1 cellular context compared by ENCODE assay signal in the genomic region with DNA sequence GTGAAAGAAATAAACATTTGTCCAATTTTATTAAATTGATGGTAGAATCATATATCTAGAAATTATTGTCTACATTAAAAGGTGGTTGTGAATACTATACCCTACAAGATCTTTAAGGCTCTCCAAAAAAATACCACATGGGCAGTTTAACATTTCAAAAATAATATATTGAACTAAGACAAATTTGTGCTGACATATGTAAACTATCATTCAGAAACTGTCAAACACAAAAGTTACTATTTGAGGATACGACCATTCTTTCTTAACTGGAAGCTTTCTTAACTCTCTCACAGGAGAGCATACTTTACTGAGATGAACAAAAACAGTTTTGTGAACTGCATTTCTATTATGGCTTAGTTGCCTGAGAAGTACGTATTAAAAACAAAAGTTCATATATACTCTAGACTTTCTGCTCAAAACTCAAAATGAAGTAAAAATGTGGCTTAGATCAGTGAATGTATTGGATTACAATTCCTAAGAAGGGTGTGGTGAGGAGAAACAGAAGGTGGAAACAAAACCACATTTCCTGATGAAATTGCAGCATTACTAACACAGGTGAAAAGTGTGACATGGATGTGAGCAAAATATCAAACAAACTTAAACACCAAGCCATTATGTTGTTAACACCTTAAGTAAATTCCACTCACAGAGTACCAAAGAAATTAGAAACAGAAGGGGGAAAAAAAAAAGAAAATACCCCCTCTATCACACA.
TF ChIP-seq lines count a peak whose summit lies in the region.

No MANE protein-coding gene starts in this region.

TF ChIP-seq in GM23338, 12 proteins besides CTCF, POLR2A, EP300 and RAD21:
- TF ChIP-seq POLR2AphosphoS5 (IDR thresholded peaks at IDR 0.05; ENCODE audit: low read depth) (no peak), ZNF331 (CRISPR knock-in tag; IDR thresholded peaks at IDR 0.05; ENCODE audit: low read depth) (no peak), STAT1 (IDR thresholded peaks at IDR 0.05; ENCODE audit: unreplicated experiment) (no peak), EZH2phosphoT487 (IDR thresholded peaks at IDR 0.05; ENCODE audit: unreplicated experiment) (no peak), EZH2 (IDR thresholded peaks at IDR 0.05; ENCODE audit: low read depth, unreplicated experiment) (no peak)
- TF ChIP-seq, protein P1, sequence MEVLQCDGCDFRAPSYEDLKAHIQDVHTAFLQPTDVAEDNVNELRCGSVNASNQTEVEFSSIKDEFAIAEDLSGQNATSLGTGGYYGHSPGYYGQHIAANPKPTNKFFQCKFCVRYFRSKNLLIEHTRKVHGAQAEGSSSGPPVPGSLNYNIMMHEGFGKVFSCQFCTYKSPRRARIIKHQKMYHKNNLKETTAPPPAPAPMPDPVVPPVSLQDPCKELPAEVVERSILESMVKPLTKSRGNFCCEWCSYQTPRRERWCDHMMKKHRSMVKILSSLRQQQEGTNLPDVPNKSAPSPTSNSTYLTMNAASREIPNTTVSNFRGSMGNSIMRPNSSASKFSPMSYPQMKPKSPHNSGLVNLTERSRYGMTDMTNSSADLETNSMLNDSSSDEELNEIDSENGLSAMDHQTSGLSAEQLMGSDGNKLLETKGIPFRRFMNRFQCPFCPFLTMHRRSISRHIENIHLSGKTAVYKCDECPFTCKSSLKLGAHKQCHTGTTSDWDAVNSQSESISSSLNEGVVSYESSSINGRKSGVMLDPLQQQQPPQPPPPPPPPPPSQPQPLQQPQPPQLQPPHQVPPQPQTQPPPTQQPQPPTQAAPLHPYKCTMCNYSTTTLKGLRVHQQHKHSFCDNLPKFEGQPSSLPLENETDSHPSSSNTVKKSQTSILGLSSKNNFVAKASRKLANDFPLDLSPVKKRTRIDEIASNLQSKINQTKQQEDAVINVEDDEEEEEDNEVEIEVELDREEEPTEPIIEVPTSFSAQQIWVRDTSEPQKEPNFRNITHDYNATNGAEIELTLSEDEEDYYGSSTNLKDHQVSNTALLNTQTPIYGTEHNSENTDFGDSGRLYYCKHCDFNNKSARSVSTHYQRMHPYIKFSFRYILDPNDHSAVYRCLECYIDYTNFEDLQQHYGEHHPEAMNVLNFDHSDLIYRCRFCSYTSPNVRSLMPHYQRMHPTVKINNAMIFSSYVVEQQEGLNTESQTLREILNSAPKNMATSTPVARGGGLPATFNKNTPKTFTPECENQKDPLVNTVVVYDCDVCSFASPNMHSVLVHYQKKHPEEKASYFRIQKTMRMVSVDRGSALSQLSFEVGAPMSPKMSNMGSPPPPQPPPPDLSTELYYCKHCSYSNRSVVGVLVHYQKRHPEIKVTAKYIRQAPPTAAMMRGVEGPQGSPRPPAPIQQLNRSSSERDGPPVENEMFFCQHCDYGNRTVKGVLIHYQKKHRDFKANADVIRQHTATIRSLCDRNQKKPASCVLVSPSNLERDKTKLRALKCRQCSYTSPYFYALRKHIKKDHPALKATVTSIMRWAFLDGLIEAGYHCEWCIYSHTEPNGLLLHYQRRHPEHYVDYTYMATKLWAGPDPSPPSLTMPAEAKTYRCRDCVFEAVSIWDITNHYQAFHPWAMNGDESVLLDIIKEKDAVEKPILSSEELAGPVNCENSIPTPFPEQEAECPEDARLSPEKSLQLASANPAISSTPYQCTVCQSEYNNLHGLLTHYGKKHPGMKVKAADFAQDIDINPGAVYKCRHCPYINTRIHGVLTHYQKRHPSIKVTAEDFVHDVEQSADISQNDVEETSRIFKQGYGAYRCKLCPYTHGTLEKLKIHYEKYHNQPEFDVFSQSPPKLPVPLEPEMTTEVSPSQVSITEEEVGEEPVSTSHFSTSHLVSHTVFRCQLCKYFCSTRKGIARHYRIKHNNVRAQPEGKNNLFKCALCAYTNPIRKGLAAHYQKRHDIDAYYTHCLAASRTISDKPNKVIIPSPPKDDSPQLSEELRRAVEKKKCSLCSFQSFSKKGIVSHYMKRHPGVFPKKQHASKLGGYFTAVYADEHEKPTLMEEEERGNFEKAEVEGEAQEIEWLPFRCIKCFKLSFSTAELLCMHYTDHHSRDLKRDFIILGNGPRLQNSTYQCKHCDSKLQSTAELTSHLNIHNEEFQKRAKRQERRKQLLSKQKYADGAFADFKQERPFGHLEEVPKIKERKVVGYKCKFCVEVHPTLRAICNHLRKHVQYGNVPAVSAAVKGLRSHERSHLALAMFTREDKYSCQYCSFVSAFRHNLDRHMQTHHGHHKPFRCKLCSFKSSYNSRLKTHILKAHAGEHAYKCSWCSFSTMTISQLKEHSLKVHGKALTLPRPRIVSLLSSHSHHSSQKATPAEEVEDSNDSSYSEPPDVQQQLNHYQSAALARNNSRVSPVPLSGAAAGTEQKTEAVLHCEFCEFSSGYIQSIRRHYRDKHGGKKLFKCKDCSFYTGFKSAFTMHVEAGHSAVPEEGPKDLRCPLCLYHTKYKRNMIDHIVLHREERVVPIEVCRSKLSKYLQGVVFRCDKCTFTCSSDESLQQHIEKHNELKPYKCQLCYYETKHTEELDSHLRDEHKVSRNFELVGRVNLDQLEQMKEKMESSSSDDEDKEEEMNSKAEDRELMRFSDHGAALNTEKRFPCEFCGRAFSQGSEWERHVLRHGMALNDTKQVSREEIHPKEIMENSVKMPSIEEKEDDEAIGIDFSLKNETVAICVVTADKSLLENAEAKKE (CRISPR knock-in tag; IDR thresholded peaks at IDR 0.05), result no peak
- TF ChIP-seq, protein P2, sequence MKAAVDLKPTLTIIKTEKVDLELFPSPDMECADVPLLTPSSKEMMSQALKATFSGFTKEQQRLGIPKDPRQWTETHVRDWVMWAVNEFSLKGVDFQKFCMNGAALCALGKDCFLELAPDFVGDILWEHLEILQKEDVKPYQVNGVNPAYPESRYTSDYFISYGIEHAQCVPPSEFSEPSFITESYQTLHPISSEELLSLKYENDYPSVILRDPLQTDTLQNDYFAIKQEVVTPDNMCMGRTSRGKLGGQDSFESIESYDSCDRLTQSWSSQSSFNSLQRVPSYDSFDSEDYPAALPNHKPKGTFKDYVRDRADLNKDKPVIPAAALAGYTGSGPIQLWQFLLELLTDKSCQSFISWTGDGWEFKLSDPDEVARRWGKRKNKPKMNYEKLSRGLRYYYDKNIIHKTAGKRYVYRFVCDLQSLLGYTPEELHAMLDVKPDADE (IDR thresholded peaks at IDR 0.05), result no peak
